Comparison of ENCODE assay signal across 31 cellular contexts in genomic region chr2:24566209-24566608, GRCh38.
"Had no signal": no experiment of that assay in that cellular context is flagged by ENCODE, and none has a peak within 500 bp of the region (broad histone marks: within the 10 kb centered on the region; RNA-seq: fewer than 3 reads in every experiment).

No MANE protein-coding gene starts in this region.

- H3K27me3 ChIP-seq: ascending aorta, breast epithelium, cardiac muscle cell, esophagus muscularis mucosa, foreskin keratinocyte, gastrocnemius medialis, heart left ventricle had no signal

- FAIRE-seq: endometrium had no signal

- H3K9me3 ChIP-seq: ascending aorta, esophagus muscularis mucosa, gastrocnemius medialis had no signal

- H3K4me3 ChIP-seq: ascending aorta, breast epithelium, cardiac muscle cell, coronary artery, esophagus muscularis mucosa, gastrocnemius medialis, heart left ventricle had no signal

- DNase-seq: activated CD4-positive, alpha-beta memory T cell treated with anti-CD3 and anti-CD28 coated beads for 36 hours; activated CD4-positive, alpha-beta T cell treated with anti-CD3 and anti-CD28 coated beads for 36 hours; activated CD4-positive, alpha-beta T cell treated with anti-CD3 and anti-CD28 coated beads, Interleukin-2, amount 10 ng/mL, durations not matched to agents 24 days and 14 days; activated CD4-positive, CD25-positive, alpha-beta regulatory T cell; activated CD4-positive, CD25-positive, alpha-beta regulatory T cell treated with anti-CD3 and anti-CD28 coated beads, Interleukin-2, amount 50 U/mL, for 72 hours; activated CD8-positive, alpha-beta memory T cell treated with anti-CD3 and anti-CD28 coated beads, Interleukin-2, amount 10 ng/mL, durations not matched to agents 7 days and 5 days; activated CD8-positive, alpha-beta memory T cell treated with anti-CD3 and anti-CD28 coated beads, Interleukin-2, amount 50 U/mL, for 4 hours; activated CD8-positive, alpha-beta T cell treated with anti-CD3 and anti-CD28 coated beads, Interleukin-2, amount 10 ng/mL, durations not matched to agents 7 days and 5 days; activated effector memory CD4-positive, alpha-beta T cell treated with anti-CD3 and anti-CD28 coated beads, Interleukin-2, amount 50 U/mL, for 16 hours; activated naive CD4-positive, alpha-beta T cell treated with anti-CD3 and anti-CD28 coated beads, Interleukin-2, amount 10 ng/mL, durations not matched to agents 7 days and 5 days; activated naive CD8-positive, alpha-beta T cell treated with anti-CD3 and anti-CD28 coated beads, Interleukin-2, amount 10 ng/mL, durations not matched to agents 7 days and 5 days; activated T-cell treated with anti-CD3 and anti-CD28 coated beads, Interleukin-2, amount 50 U/mL, for 1 hour; activated T-cell treated with anti-CD3 and anti-CD28 coated beads, Interleukin-2, amount 50 U/mL, for 48 hours; central memory CD4-positive, alpha-beta T cell; cerebellar nuclear complex; effector CD4-positive, alpha-beta T cell; effector memory CD8-positive, alpha-beta T cell; foreskin keratinocyte; gastrocnemius medialis; glutamatergic neuron; heart left ventricle; T-helper 1 cell; T1000 had no signal

- H3K36me3 ChIP-seq: cardiac muscle cell had no signal

- H3K4me1 ChIP-seq: ascending aorta, foreskin keratinocyte had no signal

- H3K27ac ChIP-seq: ascending aorta, breast epithelium, cardiac muscle cell, coronary artery, esophagus muscularis mucosa, foreskin keratinocyte, gastrocnemius medialis, heart left ventricle had no signal

- ATAC-seq: activated CD4-positive, alpha-beta T cell treated with anti-CD3 and anti-CD28 coated beads for 36 hours; activated CD8-positive, alpha-beta memory T cell treated with anti-CD3 and anti-CD28 coated beads, Interleukin-2, amount 10 ng/mL, durations not matched to agents 7 days and 5 days; activated CD8-positive, alpha-beta T cell treated with anti-CD3 and anti-CD28 coated beads, Interleukin-2, amount 10 ng/mL, durations not matched to agents 7 days and 5 days; activated naive CD4-positive, alpha-beta T cell treated with anti-CD3 and anti-CD28 coated beads, Interleukin-2, amount 50 U/mL, for 72 hours; effector memory CD8-positive, alpha-beta T cell; foreskin keratinocyte; gastrocnemius medialis; heart left ventricle; T-helper 17 cell had no signal
